Comparison of ENCODE assay signal across 1 cellular context in the genomic region with DNA sequence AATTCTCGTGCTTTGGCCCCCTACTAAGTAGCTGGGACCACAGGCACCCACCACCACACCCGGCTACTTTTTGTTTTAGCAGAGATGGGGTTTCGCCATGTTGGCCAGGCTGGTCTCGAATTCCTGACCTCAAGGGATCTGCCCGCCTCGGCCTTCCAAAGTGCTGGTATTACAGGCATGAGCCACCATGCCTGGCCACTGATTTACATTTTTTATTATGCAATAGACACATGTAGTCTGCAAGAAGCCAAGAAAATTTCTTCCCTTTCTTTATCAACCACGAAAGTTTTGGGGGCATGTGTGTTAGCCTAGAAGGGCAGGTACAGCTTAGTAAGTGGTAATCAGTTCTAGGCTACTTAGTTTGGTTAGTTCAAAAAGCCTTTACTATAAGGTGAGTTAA.
A peak's percentile ranks its signal among the peaks of the same experiment; 100 is the strongest.
TF ChIP-seq lines count a peak whose summit lies in the region.

No MANE protein-coding gene starts in this region.

TF ChIP-seq in K562, 482 proteins besides CTCF, POLR2A, EP300 and RAD21 (continued from another document):
- TF ChIP-seq SMARCA5 (IDR thresholded peaks at IDR 0.05) (no peak), CXXC5 (CRISPR knock-in tag; IDR thresholded peaks at IDR 0.05) (no peak), NR2C2 (CRISPR knock-in tag; IDR thresholded peaks at IDR 0.05) (no peak), NR2C2 (tag; IDR thresholded peaks at IDR 0.05) (no peak), ZNF444 (CRISPR knock-in tag; IDR thresholded peaks at IDR 0.05) (no peak), SP2 (IDR thresholded peaks at IDR 0.05; ENCODE audit: extremely low read depth, low read depth, low read length, poor library complexity, severe bottlenecking) (no peak), CREB1 (IDR thresholded peaks at IDR 0.05) (no peak), CREB1 (CRISPR knock-in tag; IDR thresholded peaks at IDR 0.05) (no peak), HMG20A (CRISPR knock-in tag; conservative IDR thresholded peaks at IDR 0.05) (no peak), CEBPG (CRISPR knock-in tag; IDR thresholded peaks at IDR 0.05) (peak; percentile 63), CEBPG (tag; conservative IDR thresholded peaks at IDR 0.05 in 1 of 2, IDR thresholded peaks at IDR 0.05 in 1 of 2) (peak in 1 of 2 experiments; percentile 34; a peak in 1 of 4 replicates), MTF1 (CRISPR knock-in tag; IDR thresholded peaks at IDR 0.05; ENCODE audit: borderline replicate concordance) (no peak), ZNF232 (CRISPR knock-in tag; IDR thresholded peaks at IDR 0.05) (no peak)
- TF ChIP-seq, protein P1, sequence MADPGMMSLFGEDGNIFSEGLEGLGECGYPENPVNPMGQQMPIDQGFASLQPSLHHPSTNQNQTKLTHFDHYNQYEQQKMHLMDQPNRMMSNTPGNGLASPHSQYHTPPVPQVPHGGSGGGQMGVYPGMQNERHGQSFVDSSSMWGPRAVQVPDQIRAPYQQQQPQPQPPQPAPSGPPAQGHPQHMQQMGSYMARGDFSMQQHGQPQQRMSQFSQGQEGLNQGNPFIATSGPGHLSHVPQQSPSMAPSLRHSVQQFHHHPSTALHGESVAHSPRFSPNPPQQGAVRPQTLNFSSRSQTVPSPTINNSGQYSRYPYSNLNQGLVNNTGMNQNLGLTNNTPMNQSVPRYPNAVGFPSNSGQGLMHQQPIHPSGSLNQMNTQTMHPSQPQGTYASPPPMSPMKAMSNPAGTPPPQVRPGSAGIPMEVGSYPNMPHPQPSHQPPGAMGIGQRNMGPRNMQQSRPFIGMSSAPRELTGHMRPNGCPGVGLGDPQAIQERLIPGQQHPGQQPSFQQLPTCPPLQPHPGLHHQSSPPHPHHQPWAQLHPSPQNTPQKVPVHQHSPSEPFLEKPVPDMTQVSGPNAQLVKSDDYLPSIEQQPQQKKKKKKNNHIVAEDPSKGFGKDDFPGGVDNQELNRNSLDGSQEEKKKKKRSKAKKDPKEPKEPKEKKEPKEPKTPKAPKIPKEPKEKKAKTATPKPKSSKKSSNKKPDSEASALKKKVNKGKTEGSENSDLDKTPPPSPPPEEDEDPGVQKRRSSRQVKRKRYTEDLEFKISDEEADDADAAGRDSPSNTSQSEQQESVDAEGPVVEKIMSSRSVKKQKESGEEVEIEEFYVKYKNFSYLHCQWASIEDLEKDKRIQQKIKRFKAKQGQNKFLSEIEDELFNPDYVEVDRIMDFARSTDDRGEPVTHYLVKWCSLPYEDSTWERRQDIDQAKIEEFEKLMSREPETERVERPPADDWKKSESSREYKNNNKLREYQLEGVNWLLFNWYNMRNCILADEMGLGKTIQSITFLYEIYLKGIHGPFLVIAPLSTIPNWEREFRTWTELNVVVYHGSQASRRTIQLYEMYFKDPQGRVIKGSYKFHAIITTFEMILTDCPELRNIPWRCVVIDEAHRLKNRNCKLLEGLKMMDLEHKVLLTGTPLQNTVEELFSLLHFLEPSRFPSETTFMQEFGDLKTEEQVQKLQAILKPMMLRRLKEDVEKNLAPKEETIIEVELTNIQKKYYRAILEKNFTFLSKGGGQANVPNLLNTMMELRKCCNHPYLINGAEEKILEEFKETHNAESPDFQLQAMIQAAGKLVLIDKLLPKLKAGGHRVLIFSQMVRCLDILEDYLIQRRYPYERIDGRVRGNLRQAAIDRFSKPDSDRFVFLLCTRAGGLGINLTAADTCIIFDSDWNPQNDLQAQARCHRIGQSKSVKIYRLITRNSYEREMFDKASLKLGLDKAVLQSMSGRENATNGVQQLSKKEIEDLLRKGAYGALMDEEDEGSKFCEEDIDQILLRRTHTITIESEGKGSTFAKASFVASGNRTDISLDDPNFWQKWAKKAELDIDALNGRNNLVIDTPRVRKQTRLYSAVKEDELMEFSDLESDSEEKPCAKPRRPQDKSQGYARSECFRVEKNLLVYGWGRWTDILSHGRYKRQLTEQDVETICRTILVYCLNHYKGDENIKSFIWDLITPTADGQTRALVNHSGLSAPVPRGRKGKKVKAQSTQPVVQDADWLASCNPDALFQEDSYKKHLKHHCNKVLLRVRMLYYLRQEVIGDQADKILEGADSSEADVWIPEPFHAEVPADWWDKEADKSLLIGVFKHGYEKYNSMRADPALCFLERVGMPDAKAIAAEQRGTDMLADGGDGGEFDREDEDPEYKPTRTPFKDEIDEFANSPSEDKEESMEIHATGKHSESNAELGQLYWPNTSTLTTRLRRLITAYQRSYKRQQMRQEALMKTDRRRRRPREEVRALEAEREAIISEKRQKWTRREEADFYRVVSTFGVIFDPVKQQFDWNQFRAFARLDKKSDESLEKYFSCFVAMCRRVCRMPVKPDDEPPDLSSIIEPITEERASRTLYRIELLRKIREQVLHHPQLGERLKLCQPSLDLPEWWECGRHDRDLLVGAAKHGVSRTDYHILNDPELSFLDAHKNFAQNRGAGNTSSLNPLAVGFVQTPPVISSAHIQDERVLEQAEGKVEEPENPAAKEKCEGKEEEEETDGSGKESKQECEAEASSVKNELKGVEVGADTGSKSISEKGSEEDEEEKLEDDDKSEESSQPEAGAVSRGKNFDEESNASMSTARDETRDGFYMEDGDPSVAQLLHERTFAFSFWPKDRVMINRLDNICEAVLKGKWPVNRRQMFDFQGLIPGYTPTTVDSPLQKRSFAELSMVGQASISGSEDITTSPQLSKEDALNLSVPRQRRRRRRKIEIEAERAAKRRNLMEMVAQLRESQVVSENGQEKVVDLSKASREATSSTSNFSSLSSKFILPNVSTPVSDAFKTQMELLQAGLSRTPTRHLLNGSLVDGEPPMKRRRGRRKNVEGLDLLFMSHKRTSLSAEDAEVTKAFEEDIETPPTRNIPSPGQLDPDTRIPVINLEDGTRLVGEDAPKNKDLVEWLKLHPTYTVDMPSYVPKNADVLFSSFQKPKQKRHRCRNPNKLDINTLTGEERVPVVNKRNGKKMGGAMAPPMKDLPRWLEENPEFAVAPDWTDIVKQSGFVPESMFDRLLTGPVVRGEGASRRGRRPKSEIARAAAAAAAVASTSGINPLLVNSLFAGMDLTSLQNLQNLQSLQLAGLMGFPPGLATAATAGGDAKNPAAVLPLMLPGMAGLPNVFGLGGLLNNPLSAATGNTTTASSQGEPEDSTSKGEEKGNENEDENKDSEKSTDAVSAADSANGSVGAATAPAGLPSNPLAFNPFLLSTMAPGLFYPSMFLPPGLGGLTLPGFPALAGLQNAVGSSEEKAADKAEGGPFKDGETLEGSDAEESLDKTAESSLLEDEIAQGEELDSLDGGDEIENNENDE (IDR thresholded peaks at IDR 0.05; ENCODE audit: low read depth, low read length): no peak
- TF ChIP-seq, protein P2, sequence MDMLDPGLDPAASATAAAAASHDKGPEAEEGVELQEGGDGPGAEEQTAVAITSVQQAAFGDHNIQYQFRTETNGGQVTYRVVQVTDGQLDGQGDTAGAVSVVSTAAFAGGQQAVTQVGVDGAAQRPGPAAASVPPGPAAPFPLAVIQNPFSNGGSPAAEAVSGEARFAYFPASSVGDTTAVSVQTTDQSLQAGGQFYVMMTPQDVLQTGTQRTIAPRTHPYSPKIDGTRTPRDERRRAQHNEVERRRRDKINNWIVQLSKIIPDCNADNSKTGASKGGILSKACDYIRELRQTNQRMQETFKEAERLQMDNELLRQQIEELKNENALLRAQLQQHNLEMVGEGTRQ (CRISPR knock-in tag; IDR thresholded peaks at IDR 0.05): no peak
TF ChIP-seq in K562: peak in this region for 3.
